1 cellular context compared by ENCODE assay signal in the genomic region with DNA sequence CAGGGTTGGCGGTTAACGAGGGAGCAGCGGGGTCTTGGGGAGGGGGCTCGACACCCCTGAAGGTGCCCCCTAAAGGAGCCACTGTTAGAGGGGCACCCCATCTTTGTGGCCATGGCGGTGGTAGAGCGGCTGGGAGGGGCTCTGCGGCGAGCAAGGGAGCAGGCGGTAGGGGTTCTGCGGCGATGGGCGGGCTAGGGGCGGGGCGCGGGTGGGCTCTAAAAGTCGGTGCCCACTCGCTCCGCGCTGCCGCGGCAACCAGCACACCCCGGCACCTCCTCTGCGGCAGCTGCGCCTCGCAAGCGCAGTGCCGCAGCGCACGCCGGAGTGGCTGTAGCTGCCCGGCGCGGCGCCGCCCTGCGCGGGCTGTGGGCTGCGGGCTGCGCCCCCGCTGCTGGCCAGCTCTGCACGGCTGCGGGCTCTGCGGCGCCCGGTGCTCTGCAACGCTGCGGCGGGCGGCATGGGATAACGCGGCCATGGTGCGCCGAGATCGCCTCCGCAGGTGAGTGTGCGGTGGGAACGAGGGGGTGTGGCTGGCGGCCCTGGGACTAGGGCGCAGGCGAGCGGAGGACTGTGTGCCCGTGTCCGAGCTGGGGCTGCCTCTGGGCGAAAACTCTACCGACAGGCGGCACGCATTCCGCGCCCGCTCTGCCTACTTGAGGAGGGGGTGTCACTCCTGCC.
TF ChIP-seq lines count a peak whose summit lies in the region.

A gene with protein sequence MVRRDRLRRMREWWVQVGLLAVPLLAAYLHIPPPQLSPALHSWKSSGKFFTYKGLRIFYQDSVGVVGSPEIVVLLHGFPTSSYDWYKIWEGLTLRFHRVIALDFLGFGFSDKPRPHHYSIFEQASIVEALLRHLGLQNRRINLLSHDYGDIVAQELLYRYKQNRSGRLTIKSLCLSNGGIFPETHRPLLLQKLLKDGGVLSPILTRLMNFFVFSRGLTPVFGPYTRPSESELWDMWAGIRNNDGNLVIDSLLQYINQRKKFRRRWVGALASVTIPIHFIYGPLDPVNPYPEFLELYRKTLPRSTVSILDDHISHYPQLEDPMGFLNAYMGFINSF (plus strand): TSS at position 245 of the 678 bp plus-strand sequence. CDS start 229 bp downstream, at position 474.

TF ChIP-seq in HCT116, 20 proteins besides CTCF, POLR2A, EP300 and RAD21 (continued from another document):
- TF ChIP-seq EGR1 (IDR thresholded peaks at IDR 0.05; ENCODE audit: low read depth), result no peak
